Comparison of ENCODE assay signal across 26 cellular contexts in the genomic region with DNA sequence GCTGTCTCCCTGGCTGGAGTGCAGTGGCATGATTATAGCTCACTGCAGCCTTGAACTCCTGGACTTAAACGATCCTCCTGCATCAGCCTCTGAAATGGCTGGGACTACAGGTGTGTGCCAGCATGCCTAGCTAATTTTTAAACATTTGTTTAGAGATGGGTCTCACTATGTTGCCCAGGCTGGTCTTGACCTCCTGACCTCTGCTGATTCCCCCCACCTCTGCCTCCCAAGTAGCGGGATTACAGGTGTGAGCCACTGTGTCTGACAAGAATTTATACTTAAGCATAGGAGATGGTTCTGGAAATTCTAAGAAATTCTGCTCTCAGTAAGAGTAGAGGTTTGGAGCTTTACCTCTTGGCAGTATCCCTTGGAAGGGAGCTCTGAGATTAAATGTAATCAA.
"Had no signal": no experiment of that assay in that cellular context is flagged by ENCODE, and none has a peak within 500 bp of the region (broad histone marks: within the 10 kb centered on the region; RNA-seq: fewer than 3 reads in every experiment).

No MANE protein-coding gene starts in this region.

- H3K27me3 ChIP-seq: brain microvascular endothelial cell, SJCRH30 had no signal

- H3K9me3 Mint-ChIP-seq: activated CD4-positive, alpha-beta T cell treated with anti-CD3 and anti-CD28 coated beads, Interleukin-2, amount 10 ng/mL, durations not matched to agents 24 days and 14 days; activated CD8-positive, alpha-beta T cell treated with anti-CD3 and anti-CD28 coated beads for 36 hours; activated naive CD4-positive, alpha-beta T cell treated with anti-CD3 and anti-CD28 coated beads, Interleukin-2, amount 10 ng/mL, durations not matched to agents 7 days and 5 days; activated naive CD8-positive, alpha-beta T cell treated with anti-CD3 and anti-CD28 coated beads, Interleukin-2, amount 50 U/mL, for 24 hours had no signal

- ATAC-seq: activated CD8-positive, alpha-beta T cell treated with anti-CD3 and anti-CD28 coated beads for 36 hours; activated naive CD8-positive, alpha-beta T cell treated with anti-CD3 and anti-CD28 coated beads, Interleukin-2, amount 50 U/mL, for 24 hours; Panc1 had no signal

- H3K27ac Mint-ChIP-seq: activated naive CD4-positive, alpha-beta T cell treated with anti-CD3 and anti-CD28 coated beads, Interleukin-2, amount 10 ng/mL, durations not matched to agents 7 days and 5 days; activated naive CD8-positive, alpha-beta T cell had no signal

- H3K4me1 Mint-ChIP-seq: activated naive CD4-positive, alpha-beta T cell treated with anti-CD3 and anti-CD28 coated beads, Interleukin-2, amount 10 ng/mL, durations not matched to agents 7 days and 5 days had no signal

- H3K27ac ChIP-seq: brain microvascular endothelial cell, SJCRH30, SK-N-MC, WERI-Rb-1 had no signal

- H3K9me3 ChIP-seq: SJCRH30 had no signal

- H3K4me3 ChIP-seq: SJCRH30, SK-N-MC had no signal

- H3K27me3 Mint-ChIP-seq: activated CD4-positive, alpha-beta T cell treated with anti-CD3 and anti-CD28 coated beads, Interleukin-2, amount 10 ng/mL, durations not matched to agents 24 days and 14 days; activated CD8-positive, alpha-beta T cell treated with anti-CD3 and anti-CD28 coated beads for 36 hours; activated naive CD4-positive, alpha-beta T cell treated with anti-CD3 and anti-CD28 coated beads, Interleukin-2, amount 10 ng/mL, durations not matched to agents 7 days and 5 days; activated naive CD8-positive, alpha-beta T cell; activated naive CD8-positive, alpha-beta T cell treated with anti-CD3 and anti-CD28 coated beads, Interleukin-2, amount 50 U/mL, for 24 hours had no signal

- H3K4me3 Mint-ChIP-seq: activated CD4-positive, alpha-beta T cell treated with anti-CD3 and anti-CD28 coated beads, Interleukin-2, amount 10 ng/mL, durations not matched to agents 24 days and 14 days; activated CD8-positive, alpha-beta T cell treated with anti-CD3 and anti-CD28 coated beads for 36 hours; activated naive CD4-positive, alpha-beta T cell treated with anti-CD3 and anti-CD28 coated beads, Interleukin-2, amount 10 ng/mL, durations not matched to agents 7 days and 5 days; activated naive CD8-positive, alpha-beta T cell; activated naive CD8-positive, alpha-beta T cell treated with anti-CD3 and anti-CD28 coated beads, Interleukin-2, amount 50 U/mL, for 24 hours had no signal

- H3K4me1 ChIP-seq: SJCRH30 had no signal

- DNase-seq: activated CD4-positive, alpha-beta T cell treated with anti-CD3 and anti-CD28 coated beads, Interleukin-2, amount 10 ng/mL, durations not matched to agents 24 days and 14 days; activated CD4-positive, alpha-beta T cell treated with anti-CD3 and anti-CD28 coated beads, Interleukin-2, amount 50 U/mL, for 4 hours; activated CD8-positive, alpha-beta T cell treated with anti-CD3 and anti-CD28 coated beads for 36 hours; activated effector memory CD4-positive, alpha-beta T cell treated with Interleukin-2 at 50 U/mL for 16 hours; activated naive CD4-positive, alpha-beta T cell treated with anti-CD3 and anti-CD28 coated beads, Interleukin-2, amount 10 ng/mL, durations not matched to agents 7 days and 5 days; activated naive CD8-positive, alpha-beta T cell treated with anti-CD3 and anti-CD28 coated beads, Interleukin-2, amount 50 U/mL, for 24 hours; activated T-cell treated with anti-CD3 and anti-CD28 coated beads for 4 hours; activated T-cell treated with anti-CD3 and anti-CD28 coated beads, Interleukin-2, amount 50 U/mL, for 48 hours; aorta; brain microvascular endothelial cell; central memory CD4-positive, alpha-beta T cell; MM.1S; MV-4-11; NCI-H1092; NCI-H146; NCI-H187; NCI-H2029 treated with DMSO at 0.1 percent for 48 hours; NCI-H345; NCI-H524 treated with DMSO at 0.1 percent for 48 hours; SHP77; SJCRH30; T1000; WERI-Rb-1 had no signal
